In genomic region chr19:11736696-11737095, GRCh38 we compare ENCODE assay signal across 1 cellular context.
TF ChIP-seq lines count a peak whose summit lies in the region.

No MANE protein-coding gene starts in this region.

TF ChIP-seq in K562, 482 proteins besides CTCF, POLR2A, EP300 and RAD21 (continued from another document):
- TF ChIP-seq CHD7 (IDR thresholded peaks at IDR 0.05; ENCODE audit: low read depth, low read length) (no peak), BCOR (IDR thresholded peaks at IDR 0.05) (no peak), RCOR1 (IDR thresholded peaks at IDR 0.05; ENCODE audit: borderline replicate concordance in 1 of 2, low read depth in 2 of 2, low read length in 2 of 2) (peak; percentile 36 to 97; a peak in 2 of 4 replicates), CREBBP (IDR thresholded peaks at IDR 0.05; ENCODE audit: low read depth, low read length) (no peak), JUND (IDR thresholded peaks at IDR 0.05; ENCODE audit: borderline replicate concordance, low read depth, low read length) (peak; percentile 62; the same call in 1 of the 2 replicates), JUND (tag; IDR thresholded peaks at IDR 0.05; ENCODE audit: borderline replicate concordance, low read depth, low read length) (peak; percentile 46; the same call in 1 of the 3 replicates), CBX3 (IDR thresholded peaks at IDR 0.05; ENCODE audit: borderline replicate concordance in 1 of 2, low read length in 2 of 2) (no peak), TBP (optimal IDR thresholded peaks at IDR 0.05; ENCODE audit: low read depth, low read length) (peak; percentile 8), RBM15 (IDR thresholded peaks at IDR 0.05; ENCODE audit: insufficient read depth, low read length) (no peak), PHTF2 (CRISPR knock-in tag; IDR thresholded peaks at IDR 0.05) (no peak), TOE1 (IDR thresholded peaks at IDR 0.05; ENCODE audit: borderline replicate concordance) (0 out of 2 replicates have a peak, but pooled peaks have one; percentile 20), TOE1 (CRISPR knock-in tag; IDR thresholded peaks at IDR 0.05; ENCODE audit: borderline replicate concordance, low read depth) (no peak), MTA1 (IDR thresholded peaks at IDR 0.05; ENCODE audit: borderline replicate concordance) (0 out of 2 replicates have a peak, but pooled peaks have one; percentile 40), ZSCAN32 (CRISPR knock-in tag; IDR thresholded peaks at IDR 0.05) (no peak), CBX2 (IDR thresholded peaks at IDR 0.05; ENCODE audit: insufficient read depth, low read length, poor library complexity, severe bottlenecking) (no peak), CGGBP1 (CRISPR knock-in tag; IDR thresholded peaks at IDR 0.05) (no peak)
- TF ChIP-seq, protein P1, sequence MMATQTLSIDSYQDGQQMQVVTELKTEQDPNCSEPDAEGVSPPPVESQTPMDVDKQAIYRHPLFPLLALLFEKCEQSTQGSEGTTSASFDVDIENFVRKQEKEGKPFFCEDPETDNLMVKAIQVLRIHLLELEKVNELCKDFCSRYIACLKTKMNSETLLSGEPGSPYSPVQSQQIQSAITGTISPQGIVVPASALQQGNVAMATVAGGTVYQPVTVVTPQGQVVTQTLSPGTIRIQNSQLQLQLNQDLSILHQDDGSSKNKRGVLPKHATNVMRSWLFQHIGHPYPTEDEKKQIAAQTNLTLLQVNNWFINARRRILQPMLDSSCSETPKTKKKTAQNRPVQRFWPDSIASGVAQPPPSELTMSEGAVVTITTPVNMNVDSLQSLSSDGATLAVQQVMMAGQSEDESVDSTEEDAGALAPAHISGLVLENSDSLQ (IDR thresholded peaks at IDR 0.05), result peak; percentile 64
- TF ChIP-seq, protein P2, sequence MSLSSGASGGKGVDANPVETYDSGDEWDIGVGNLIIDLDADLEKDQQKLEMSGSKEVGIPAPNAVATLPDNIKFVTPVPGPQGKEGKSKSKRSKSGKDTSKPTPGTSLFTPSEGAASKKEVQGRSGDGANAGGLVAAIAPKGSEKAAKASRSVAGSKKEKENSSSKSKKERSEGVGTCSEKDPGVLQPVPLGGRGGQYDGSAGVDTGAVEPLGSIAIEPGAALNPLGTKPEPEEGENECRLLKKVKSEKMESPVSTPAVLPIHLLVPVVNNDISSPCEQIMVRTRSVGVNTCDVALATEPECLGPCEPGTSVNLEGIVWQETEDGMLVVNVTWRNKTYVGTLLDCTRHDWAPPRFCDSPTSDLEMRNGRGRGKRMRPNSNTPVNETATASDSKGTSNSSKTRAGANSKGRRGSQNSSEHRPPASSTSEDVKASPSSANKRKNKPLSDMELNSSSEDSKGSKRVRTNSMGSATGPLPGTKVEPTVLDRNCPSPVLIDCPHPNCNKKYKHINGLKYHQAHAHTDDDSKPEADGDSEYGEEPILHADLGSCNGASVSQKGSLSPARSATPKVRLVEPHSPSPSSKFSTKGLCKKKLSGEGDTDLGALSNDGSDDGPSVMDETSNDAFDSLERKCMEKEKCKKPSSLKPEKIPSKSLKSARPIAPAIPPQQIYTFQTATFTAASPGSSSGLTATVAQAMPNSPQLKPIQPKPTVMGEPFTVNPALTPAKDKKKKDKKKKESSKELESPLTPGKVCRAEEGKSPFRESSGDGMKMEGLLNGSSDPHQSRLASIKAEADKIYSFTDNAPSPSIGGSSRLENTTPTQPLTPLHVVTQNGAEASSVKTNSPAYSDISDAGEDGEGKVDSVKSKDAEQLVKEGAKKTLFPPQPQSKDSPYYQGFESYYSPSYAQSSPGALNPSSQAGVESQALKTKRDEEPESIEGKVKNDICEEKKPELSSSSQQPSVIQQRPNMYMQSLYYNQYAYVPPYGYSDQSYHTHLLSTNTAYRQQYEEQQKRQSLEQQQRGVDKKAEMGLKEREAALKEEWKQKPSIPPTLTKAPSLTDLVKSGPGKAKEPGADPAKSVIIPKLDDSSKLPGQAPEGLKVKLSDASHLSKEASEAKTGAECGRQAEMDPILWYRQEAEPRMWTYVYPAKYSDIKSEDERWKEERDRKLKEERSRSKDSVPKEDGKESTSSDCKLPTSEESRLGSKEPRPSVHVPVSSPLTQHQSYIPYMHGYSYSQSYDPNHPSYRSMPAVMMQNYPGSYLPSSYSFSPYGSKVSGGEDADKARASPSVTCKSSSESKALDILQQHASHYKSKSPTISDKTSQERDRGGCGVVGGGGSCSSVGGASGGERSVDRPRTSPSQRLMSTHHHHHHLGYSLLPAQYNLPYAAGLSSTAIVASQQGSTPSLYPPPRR (CRISPR knock-in tag; IDR thresholded peaks at IDR 0.05; ENCODE audit: borderline replicate concordance), result no peak
- TF ChIP-seq, protein P3, sequence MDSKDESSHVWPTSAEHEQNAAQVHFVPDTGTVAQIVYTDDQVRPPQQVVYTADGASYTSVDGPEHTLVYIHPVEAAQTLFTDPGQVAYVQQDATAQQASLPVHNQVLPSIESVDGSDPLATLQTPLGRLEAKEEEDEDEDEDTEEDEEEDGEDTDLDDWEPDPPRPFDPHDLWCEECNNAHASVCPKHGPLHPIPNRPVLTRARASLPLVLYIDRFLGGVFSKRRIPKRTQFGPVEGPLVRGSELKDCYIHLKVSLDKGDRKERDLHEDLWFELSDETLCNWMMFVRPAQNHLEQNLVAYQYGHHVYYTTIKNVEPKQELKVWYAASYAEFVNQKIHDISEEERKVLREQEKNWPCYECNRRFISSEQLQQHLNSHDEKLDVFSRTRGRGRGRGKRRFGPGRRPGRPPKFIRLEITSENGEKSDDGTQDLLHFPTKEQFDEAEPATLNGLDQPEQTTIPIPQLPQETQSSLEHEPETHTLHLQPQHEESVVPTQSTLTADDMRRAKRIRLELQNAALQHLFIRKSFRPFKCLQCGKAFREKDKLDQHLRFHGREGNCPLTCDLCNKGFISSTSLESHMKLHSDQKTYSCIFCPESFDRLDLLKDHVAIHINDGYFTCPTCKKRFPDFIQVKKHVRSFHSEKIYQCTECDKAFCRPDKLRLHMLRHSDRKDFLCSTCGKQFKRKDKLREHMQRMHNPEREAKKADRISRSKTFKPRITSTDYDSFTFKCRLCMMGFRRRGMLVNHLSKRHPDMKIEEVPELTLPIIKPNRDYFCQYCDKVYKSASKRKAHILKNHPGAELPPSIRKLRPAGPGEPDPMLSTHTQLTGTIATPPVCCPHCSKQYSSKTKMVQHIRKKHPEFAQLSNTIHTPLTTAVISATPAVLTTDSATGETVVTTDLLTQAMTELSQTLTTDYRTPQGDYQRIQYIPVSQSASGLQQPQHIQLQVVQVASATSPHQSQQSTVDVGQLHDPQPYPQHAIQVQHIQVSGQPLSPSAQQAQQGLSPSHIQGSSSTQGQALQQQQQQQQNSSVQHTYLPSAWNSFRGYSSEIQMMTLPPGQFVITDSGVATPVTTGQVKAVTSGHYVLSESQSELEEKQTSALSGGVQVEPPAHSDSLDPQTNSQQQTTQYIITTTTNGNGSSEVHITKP (IDR thresholded peaks at IDR 0.05; ENCODE audit: partially characterized antibody), result peak; percentile 19
